In the genomic region with DNA sequence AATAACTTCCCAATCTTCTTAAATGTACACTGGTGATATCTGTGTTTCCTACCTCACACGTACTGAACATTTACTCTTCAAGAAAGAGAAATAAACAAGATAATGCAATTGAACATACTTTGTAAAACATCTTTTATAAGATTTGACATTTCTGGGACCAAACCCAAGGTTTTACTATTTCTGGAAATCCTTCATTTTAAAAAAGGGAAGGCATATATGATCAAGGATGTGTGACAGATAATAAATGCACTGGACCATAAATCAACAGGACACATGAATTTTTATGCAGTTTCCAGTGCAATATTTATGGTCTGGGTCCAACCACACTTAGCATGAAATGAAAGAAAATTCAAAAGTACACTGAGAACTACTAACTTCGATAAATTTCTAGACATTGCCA, we compare ENCODE assay signal across 33 cellular contexts.
"Had no signal": no experiment of that assay in that cellular context is flagged by ENCODE, and none has a peak within 500 bp of the region (broad histone marks: within the 10 kb centered on the region; RNA-seq: fewer than 3 reads in every experiment).

No MANE protein-coding gene starts in this region.

- H3K27me3 ChIP-seq: MG63 had no signal

- H3K36me3 ChIP-seq: MG63 had no signal

- H3K4me3 ChIP-seq: MG63 had no signal

- DNase-seq: Karpas-422, Kasumi-1, MG63, MM.1S, MV-4-11, NCI-H1048, NCI-H1092, NCI-H1092 treated with DMSO at 0.1 percent for 48 hours, NCI-H1105, NCI-H1105 treated with DMSO at 0.1 percent for 48 hours, NCI-H1417, NCI-H1417 treated with DMSO at 0.1 percent for 48 hours, NCI-H1436, NCI-H1436 treated with DMSO at 0.1 percent for 48 hours, NCI-H146, NCI-H1694, NCI-H1694 treated with DMSO at 0.1 percent for 48 hours, NCI-H187, NCI-H187 treated with DMSO at 0.1 percent for 48 hours, NCI-H1930, NCI-H2029, NCI-H2029 treated with DMSO at 0.1 percent for 48 hours, NCI-H2081, NCI-H2081 treated with DMSO at 0.1 percent for 48 hours, NCI-H2107, NCI-H2171, NCI-H2171 treated with DMSO at 0.1 percent for 48 hours, NCI-H2227 treated with DMSO at 0.1 percent for 48 hours, NCI-H226, NCI-H345, NCI-H446 treated with DMSO at 0.1 percent for 48 hours, NCI-H510A, NCI-H510A treated with DMSO at 0.1 percent for 48 hours had no signal

- H3K9me3 ChIP-seq: MG63 had no signal
